ENCODE assay signal across 8 cellular contexts in the genomic region with DNA sequence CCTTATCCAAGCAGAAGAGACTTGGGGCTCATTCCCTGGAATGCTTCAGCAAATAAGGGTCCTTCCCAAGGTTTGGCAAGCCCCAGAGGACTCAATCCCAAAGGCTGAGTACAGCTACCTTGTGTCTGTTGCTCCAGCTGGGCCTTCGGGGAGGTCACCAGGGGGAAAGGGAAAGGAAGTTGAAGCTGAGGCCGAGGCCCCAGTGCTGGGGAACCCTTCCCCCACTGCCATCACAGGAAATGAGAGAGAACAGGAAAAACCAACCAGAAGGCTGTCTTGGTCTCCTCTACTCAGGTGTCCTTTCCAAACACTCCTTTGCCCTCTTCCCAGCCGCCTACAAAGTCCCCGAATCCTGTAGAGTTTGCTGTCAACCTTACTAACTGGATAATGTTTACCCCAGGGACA. TPM values are rescaled to one million over a fixed set of nuclear protein-coding genes. Genes with fewer than 3 reads are reported as not detected.
DNase-seq lines count a peak whose midpoint lies in the region; ATAC-seq, FAIRE-seq and TF ChIP-seq lines count a peak whose summit lies in the region.

No MANE protein-coding gene starts in this region.

- no peak for FAIRE-seq in keratinocyte (lab: Jason Lieb, UNC)

- no peak for TF ChIP-seq POLR2A in stomach (IDR thresholded peaks at IDR 0.05)

- H3K27ac ChIP-seq in CD8-positive, alpha-beta memory T cell (ENCODE audit: low read depth, low read length), result peak overlapping the region; percentile 60
- H3K27ac ChIP-seq in KOPT-K1 (ENCODE audit: low read depth, low read length, poor library complexity, severe bottlenecking) (peak overlapping the region; percentile 86), keratinocyte (ENCODE audit: control insufficient read depth, insufficient read depth, low read length) (peak overlapping the region; percentile 74), stomach (peak overlapping the region; percentile 48 to 100 (median 99))

- dilution Hi-C loops in keratinocyte (cut with MboI; ENCODE audit: extremely low pct_ligation_motif_present, low sequenced_read_pairs), result no loop called here

- peak overlapping the region; percentile 50 for H3K9ac ChIP-seq in keratinocyte (ENCODE audit: control insufficient read depth, extremely low read depth, insufficient read depth, low read length)

- H2AFZ ChIP-seq in keratinocyte (ENCODE audit: control insufficient read depth, low read length), result no peak overlapping the region

- ATAC-seq in GM19438 (IDR thresholded peaks at IDR 0.05; ENCODE audit: low read depth, unreplicated experiment), result peak; percentile 30
- no peak for ATAC-seq in GM21526 (IDR thresholded peaks at IDR 0.05; ENCODE audit: low FRiP score, unreplicated experiment)

- H3K4me1 ChIP-seq in CD8-positive, alpha-beta memory T cell (ENCODE audit: insufficient read depth, low read length), result peaks cover 62% of the 10 kb centered on the region
- H3K4me1 ChIP-seq in keratinocyte (ENCODE audit: control insufficient read depth, extremely low read depth, insufficient read depth, low read length) (peaks cover 75% of the 10 kb centered on the region), stomach (peaks cover 69 to 86% (median 79%) of the 10 kb centered on the region in 4 donors)

- H3K27me3 ChIP-seq in CD8-positive, alpha-beta memory T cell (ENCODE audit: insufficient read depth, low read length, poor library complexity, severe bottlenecking), result no peaks in the 10 kb centered on the region
- H3K27me3 ChIP-seq in keratinocyte (ENCODE audit: control insufficient read depth, extremely low read depth, insufficient read depth, low read length), result no peaks in the 10 kb centered on the region
- no peaks in the 10 kb centered on the region for H3K27me3 ChIP-seq in stomach

- H3K9me3 Mint-ChIP-seq in CD8-positive, alpha-beta memory T cell, result peaks cover 0 to 3% (median 0%) of the 10 kb centered on the region in 5 donors
- H3K9me3 Mint-ChIP-seq in activated T-helper 1 cell treated with anti-CD3 and anti-CD28 coated beads, Interleukin-12 subunit alpha, Interleukin-12 subunit beta, Interleukin-2, Interleukin-4 antibody, amounts not matched to agents 30 ng/mL and 10 ng/mL and 1 ng/mL, durations not matched to agents 14 hours and 24 hours and 36 hours, result no peaks in the 10 kb centered on the region

- H3K4me3 Mint-ChIP-seq in CD8-positive, alpha-beta memory T cell, result peak overlapping the region; percentile 75 to 99 (median 86)
- peak overlapping the region; percentile 94 for H3K4me3 Mint-ChIP-seq in activated T-helper 1 cell treated with anti-CD3 and anti-CD28 coated beads, Interleukin-12 subunit alpha, Interleukin-12 subunit beta, Interleukin-2, Interleukin-4 antibody, amounts not matched to agents 30 ng/mL and 10 ng/mL and 1 ng/mL, durations not matched to agents 14 hours and 24 hours and 36 hours

- CTCF ChIA-PET in CD8-positive, alpha-beta memory T cell (lab: Charles Lee), result interaction anchor here (1.1 to 1.5 kb wide), 4 partner anchors 40 to 144 kb away, joined by 3 to 4 read pairs (median 3); no protein-coding TSS in a partner anchor

- peaks cover 9 to 81% (median 13%) of the 10 kb centered on the region in 3 donors for H3K36me3 Mint-ChIP-seq in CD8-positive, alpha-beta memory T cell
- peaks cover 70% of the 10 kb centered on the region for H3K36me3 Mint-ChIP-seq in activated T-helper 1 cell treated with anti-CD3 and anti-CD28 coated beads, Interleukin-12 subunit alpha, Interleukin-12 subunit beta, Interleukin-2, Interleukin-4 antibody, amounts not matched to agents 30 ng/mL and 10 ng/mL and 1 ng/mL, durations not matched to agents 14 hours and 24 hours and 36 hours (ENCODE audit: low read depth)

- intact Hi-C loops in activated T-helper 1 cell treated with anti-CD3 and anti-CD28 coated beads, Interleukin-12 subunit alpha, Interleukin-12 subunit beta, Interleukin-2, Interleukin-4 antibody, amounts not matched to agents 30 ng/mL and 10 ng/mL and 1 ng/mL, durations not matched to agents 14 hours and 24 hours and 36 hours (cut with micrococcal nuclease), result loop anchor here (1.0 kb wide), 2 partner anchors 33 to 39 kb away; no protein-coding TSS in a partner anchor
- intact Hi-C loops in stomach (cut with DNase I; ENCODE audit: low total_unique reads), result no loop called here

- peaks cover 6% of the 10 kb centered on the region for H3K9me1 ChIP-seq in keratinocyte (ENCODE audit: control insufficient read depth, extremely low read depth, insufficient read depth, low read length)

- POLR2A ChIA-PET in CD8-positive, alpha-beta memory T cell (lab: Charles Lee), result no interaction called here

- TF ChIP-seq CTCF in keratinocyte (optimal IDR thresholded peaks at IDR 0.05 in 1 of 3, IDR thresholded peaks at IDR 0.05 in 1 of 3, conservative IDR thresholded peaks at IDR 0.05 in 1 of 3; ENCODE audit: extremely low read depth in 1 of 3, insufficient read depth in 2 of 3, low read length in 3 of 3) (no peak), stomach (IDR thresholded peaks at IDR 0.05) (no peak)

- peaks cover 0 to 18% of the 10 kb centered on the region in 2 donors for H3K27me3 Mint-ChIP-seq in CD8-positive, alpha-beta memory T cell
- no peaks in the 10 kb centered on the region for H3K27me3 Mint-ChIP-seq in activated T-helper 1 cell treated with anti-CD3 and anti-CD28 coated beads, Interleukin-12 subunit alpha, Interleukin-12 subunit beta, Interleukin-2, Interleukin-4 antibody, amounts not matched to agents 30 ng/mL and 10 ng/mL and 1 ng/mL, durations not matched to agents 14 hours and 24 hours and 36 hours (ENCODE audit: insufficient read depth)

- peak overlapping the region; percentile 83 to 100 (median 99) for H3K27ac Mint-ChIP-seq in CD8-positive, alpha-beta memory T cell
- peak overlapping the region; percentile 97 for H3K27ac Mint-ChIP-seq in activated T-helper 1 cell treated with anti-CD3 and anti-CD28 coated beads, Interleukin-12 subunit alpha, Interleukin-12 subunit beta, Interleukin-2, Interleukin-4 antibody, amounts not matched to agents 30 ng/mL and 10 ng/mL and 1 ng/mL, durations not matched to agents 14 hours and 24 hours and 36 hours

- peaks cover 6% of the 10 kb centered on the region for H4K20me1 ChIP-seq in keratinocyte (ENCODE audit: control insufficient read depth, extremely low read depth, insufficient read depth, low read length)

- H3K79me2 ChIP-seq in keratinocyte (ENCODE audit: control insufficient read depth, insufficient read depth, low read length), result peaks cover 38% of the 10 kb centered on the region

- H3K4me2 ChIP-seq in keratinocyte (ENCODE audit: control insufficient read depth, extremely low read depth, insufficient read depth, low read depth, low read length), result peak overlapping the region; percentile 74

- H3K9me3 ChIP-seq in CD8-positive, alpha-beta memory T cell (ENCODE audit: low read length), result no peaks in the 10 kb centered on the region
- H3K9me3 ChIP-seq in KOPT-K1 (ENCODE audit: insufficient read depth, low read length, poor library complexity, severe bottlenecking) (no peaks in the 10 kb centered on the region), keratinocyte (ENCODE audit: control insufficient read depth, low read depth, low read length) (no peaks in the 10 kb centered on the region), stomach (no peaks in the 10 kb centered on the region)

- TF ChIP-seq EP300 in stomach (IDR thresholded peaks at IDR 0.05), result no peak

- peak overlapping the region; percentile 61 for H3K4me3 ChIP-seq in CD8-positive, alpha-beta memory T cell (ENCODE audit: low read length)
- no peak overlapping the region for H3K4me3 ChIP-seq in keratinocyte (ENCODE audit: control insufficient read depth in 2 of 3, extremely low read depth in 1 of 3, insufficient read depth in 2 of 3, low read depth in 1 of 3, low read length in 3 of 3)
- H3K4me3 ChIP-seq in stomach, result peak overlapping the region in 3 of 4 donors; percentile 19 to 85 (median 70)

- H3K36me3 ChIP-seq in CD8-positive, alpha-beta memory T cell (ENCODE audit: insufficient read depth, low read length), result peaks cover 28% of the 10 kb centered on the region
- H3K36me3 ChIP-seq in KOPT-K1 (ENCODE audit: insufficient read depth, low read length) (peaks cover 30% of the 10 kb centered on the region), keratinocyte (ENCODE audit: control insufficient read depth in 2 of 2, extremely low read depth in 1 of 2, insufficient read depth in 2 of 2, low read length in 2 of 2) (peaks cover 14 to 15% of the 10 kb centered on the region in 2 experiments), stomach (peaks cover 35 to 40% (median 39%) of the 10 kb centered on the region in 4 donors)

- peaks cover 70 to 76% (median 74%) of the 10 kb centered on the region in 3 donors for H3K4me1 Mint-ChIP-seq in CD8-positive, alpha-beta memory T cell
- H3K4me1 Mint-ChIP-seq in activated T-helper 1 cell treated with anti-CD3 and anti-CD28 coated beads, Interleukin-12 subunit alpha, Interleukin-12 subunit beta, Interleukin-2, Interleukin-4 antibody, amounts not matched to agents 30 ng/mL and 10 ng/mL and 1 ng/mL, durations not matched to agents 14 hours and 24 hours and 36 hours (ENCODE audit: low read depth), result peaks cover 71% of the 10 kb centered on the region

- peak in 1 of 5 donors; percentile 55 for DNase-seq in CD8-positive, alpha-beta memory T cell
- peak; percentile 58 for DNase-seq in activated T-helper 1 cell treated with anti-CD3 and anti-CD28 coated beads, Interleukin-12 subunit alpha, Interleukin-12 subunit beta, Interleukin-2, Interleukin-4 antibody, amounts not matched to agents 30 ng/mL and 10 ng/mL and 1 ng/mL, durations not matched to agents 14 hours and 24 hours and 36 hours (ENCODE audit: low spot score)
- no peak for DNase-seq in keratinocyte (ENCODE audit: low read depth, low spot score)
- no peak for DNase-seq in stomach
- DNase-seq in NCI-H748 (lab: John Stamatoyannopoulos, UW; ENCODE audit: unreplicated experiment), result no peak

- 12 to 36% (median 23%) methylated on average over 4 of the region's 4 CpGs for WGBS in stomach, 5 donors

RNA-seq across cellular contexts. Expression of a gene that starts 5.7 kb away (rescaled TPM):
- total RNA-seq in CD8-positive, alpha-beta memory T cell, result 10 to 100 TPM; 31.7 to 33.8 TPM
- 30.7 TPM for polyA plus RNA-seq in CD8-positive, alpha-beta memory T cell
- total RNA-seq in activated T-helper 1 cell treated with anti-CD3 and anti-CD28 coated beads, Interleukin-12 subunit alpha, Interleukin-12 subunit beta, Interleukin-2, Interleukin-4 antibody, amounts not matched to agents 30 ng/mL and 10 ng/mL and 1 ng/mL, durations not matched to agents 14 hours and 24 hours and 36 hours, result 33.4 and 34.3 TPM in 2 replicates
- polyA plus RNA-seq in keratinocyte (4.0 to 5.4 TPM (median 5.4 TPM) in 3 replicates), stomach (10 to 100 TPM; 16.8 to 18.0 (median 17.8) TPM)
- polyA plus RNA-seq in keratinocyte (2011; ENCODE audit: low read depth), result 9.1 TPM
- polyA plus RNA-seq in keratinocyte (2011; cell fraction: cytosol; rRNA removed), result 2.2 and 2.7 TPM in 2 replicates
- 10.0 and 12.0 TPM in 2 replicates for polyA plus RNA-seq in keratinocyte (2011; cell fraction: nucleus; rRNA removed)
- 3.8 and 31.2 TPM in 2 replicates for polyA plus RNA-seq in keratinocyte (2012; ENCODE audit: low replicate concordance)
- 8.1 to 9.5 TPM (median 8.6 TPM) in 3 replicates for polyA minus RNA-seq in keratinocyte
- 5.8 TPM for polyA minus RNA-seq in keratinocyte (2011; cell fraction: cytosol; rRNA and poly(A)+ RNA removed)
- polyA minus RNA-seq in keratinocyte (2011; cell fraction: nucleus; rRNA and poly(A)+ RNA removed), result 9.0 and 10.8 TPM in 2 replicates
- total RNA-seq in stomach, result 10 to 100 TPM; 20.4 to 62.3 (median 35.3) TPM

RNA-seq across cellular contexts. Expression of a gene that starts 40.2 kb away (rescaled TPM):
- 1 to 10 TPM in 1 of 2 experiments, under 1 TPM in 1; 0.80 to 1.1 TPM for total RNA-seq in CD8-positive, alpha-beta memory T cell
- polyA plus RNA-seq in CD8-positive, alpha-beta memory T cell, result 0.67 TPM
- total RNA-seq in activated T-helper 1 cell treated with anti-CD3 and anti-CD28 coated beads, Interleukin-12 subunit alpha, Interleukin-12 subunit beta, Interleukin-2, Interleukin-4 antibody, amounts not matched to agents 30 ng/mL and 10 ng/mL and 1 ng/mL, durations not matched to agents 14 hours and 24 hours and 36 hours, result 0.83 and 1.0 TPM in 2 replicates
- polyA plus RNA-seq in keratinocyte (1.1 to 2.4 TPM (median 1.3 TPM) in 3 replicates), stomach (10 to 100 TPM in 1 of 3 donors, 1 to 10 TPM in 2; 5.1 to 17.7 (median 7.5) TPM)
- 2.2 TPM for polyA plus RNA-seq in keratinocyte (2011; ENCODE audit: low read depth)
- 0.30 and 0.50 TPM in 2 replicates for polyA plus RNA-seq in keratinocyte (2011; cell fraction: cytosol; rRNA removed)
- polyA plus RNA-seq in keratinocyte (2011; cell fraction: nucleus; rRNA removed), result 6.2 and 6.4 TPM in 2 replicates
- 0.61 and 2.7 TPM in 2 replicates for polyA plus RNA-seq in keratinocyte (2012; ENCODE audit: low replicate concordance)
- polyA minus RNA-seq in keratinocyte, result 1.2 to 3.3 TPM (median 2.0 TPM) in 3 replicates
- polyA minus RNA-seq in keratinocyte (2011; cell fraction: cytosol; rRNA and poly(A)+ RNA removed), result not detected
- polyA minus RNA-seq in keratinocyte (2011; cell fraction: nucleus; rRNA and poly(A)+ RNA removed), result 2.6 and 3.9 TPM in 2 replicates
- 10 to 100 TPM in 1 of 5 donors, 1 to 10 TPM in 3, under 1 TPM in 1; 0.89 to 10.3 (median 2.9) TPM for total RNA-seq in stomach

RNA-seq across cellular contexts. Expression of a gene that starts 40.3 kb away (rescaled TPM):
- 10 to 100 TPM; 21.6 to 22.8 TPM for total RNA-seq in CD8-positive, alpha-beta memory T cell
- polyA plus RNA-seq in CD8-positive, alpha-beta memory T cell, result 16.9 TPM
- total RNA-seq in activated T-helper 1 cell treated with anti-CD3 and anti-CD28 coated beads, Interleukin-12 subunit alpha, Interleukin-12 subunit beta, Interleukin-2, Interleukin-4 antibody, amounts not matched to agents 30 ng/mL and 10 ng/mL and 1 ng/mL, durations not matched to agents 14 hours and 24 hours and 36 hours, result 26.6 and 35.6 TPM in 2 replicates
- polyA plus RNA-seq in keratinocyte (38.4 to 58.8 TPM (median 43.7 TPM) in 3 replicates), stomach (10 to 100 TPM; 22.4 to 35.4 (median 29.1) TPM)
- 9.6 TPM for polyA plus RNA-seq in keratinocyte (2011; ENCODE audit: low read depth)
- 30.3 and 31.4 TPM in 2 replicates for polyA plus RNA-seq in keratinocyte (2011; cell fraction: cytosol; rRNA removed)
- polyA plus RNA-seq in keratinocyte (2011; cell fraction: nucleus; rRNA removed), result 81.5 and 88.8 TPM in 2 replicates
- 31.1 and 34.2 TPM in 2 replicates for polyA plus RNA-seq in keratinocyte (2012; ENCODE audit: low replicate concordance)
- 39.1 to 63.4 TPM (median 52.9 TPM) in 3 replicates for polyA minus RNA-seq in keratinocyte
- polyA minus RNA-seq in keratinocyte (2011; cell fraction: cytosol; rRNA and poly(A)+ RNA removed), result 34.1 TPM
- 27.2 and 30.3 TPM in 2 replicates for polyA minus RNA-seq in keratinocyte (2011; cell fraction: nucleus; rRNA and poly(A)+ RNA removed)
- 10 to 100 TPM in 4 of 5 donors, 1 to 10 TPM in 1; 9.3 to 68.7 (median 53.1) TPM for total RNA-seq in stomach

RNA-seq across cellular contexts. Expression of a gene that starts 44.7 kb away (rescaled TPM):
- 1 to 10 TPM; 4.1 to 5.3 TPM for total RNA-seq in CD8-positive, alpha-beta memory T cell
- not detected for polyA plus RNA-seq in CD8-positive, alpha-beta memory T cell
- 2.4 and 3.0 TPM in 2 replicates for total RNA-seq in activated T-helper 1 cell treated with anti-CD3 and anti-CD28 coated beads, Interleukin-12 subunit alpha, Interleukin-12 subunit beta, Interleukin-2, Interleukin-4 antibody, amounts not matched to agents 30 ng/mL and 10 ng/mL and 1 ng/mL, durations not matched to agents 14 hours and 24 hours and 36 hours
- polyA plus RNA-seq in keratinocyte, result not detected in 3 replicates
- not detected for polyA plus RNA-seq in keratinocyte (2011; ENCODE audit: low read depth)
- polyA plus RNA-seq in keratinocyte (2011; cell fraction: cytosol; rRNA removed), result not detected in 2 replicates
- not detected in 2 replicates for polyA plus RNA-seq in keratinocyte (2011; cell fraction: nucleus; rRNA removed)
- 0.01 TPM in 1 of 2 replicates, not detected in the other for polyA plus RNA-seq in keratinocyte (2012; ENCODE audit: low replicate concordance)
- polyA minus RNA-seq in keratinocyte, result not detected in 3 replicates
- polyA minus RNA-seq in keratinocyte (2011; cell fraction: cytosol; rRNA and poly(A)+ RNA removed), result not detected
- not detected in 2 replicates for polyA minus RNA-seq in keratinocyte (2011; cell fraction: nucleus; rRNA and poly(A)+ RNA removed)
- under 1 TPM in 2 of 5 donors, not detected in 3; under 0.01 to 0.18 TPM for total RNA-seq in stomach
- polyA plus RNA-seq in stomach, result 1 to 10 TPM in 1 of 3 donors, under 1 TPM in 2; 0.08 to 1.1 (median 0.56) TPM

Comparison
In these comparisons a context has a peak if more than half of its experiments do, and no peak if none do; other contexts are left out.
1. H3K4me3 ChIP-seq: peak in CD8-positive, alpha-beta memory T cell (single experiment) and stomach (3 of 4); none in keratinocyte (0 of 3).
2. Peak in every context shown above with its lines, with median percentiles within 50 percentile points of each other: H3K27ac ChIP-seq.